1 cellular context compared by ENCODE assay signal in genomic region chr2:38610851-38611801, GRCh38.
TF ChIP-seq lines count a peak whose summit lies in the region.

No MANE protein-coding gene starts in this region.

TF ChIP-seq in HepG2, 621 proteins besides CTCF, POLR2A, EP300 and RAD21 (continued from another document and continues in another):
- TF ChIP-seq ZBTB34 (CRISPR knock-in tag; IDR thresholded peaks at IDR 0.05) (0 out of 2 replicates have a peak, but pooled peaks have one; percentile 18), ZBTB38 (CRISPR knock-in tag; IDR thresholded peaks at IDR 0.05) (peak; percentile 64; the same call in 1 of the 2 replicates), TFE3 (CRISPR knock-in tag; IDR thresholded peaks at IDR 0.05) (peak; percentile 40; the same call in 1 of the 2 replicates), AHDC1 (CRISPR knock-in tag; IDR thresholded peaks at IDR 0.05; ENCODE audit: borderline replicate concordance) (peak; percentile 69; the same call in 1 of the 2 replicates), ZBTB49 (CRISPR knock-in tag; IDR thresholded peaks at IDR 0.05; ENCODE audit: borderline replicate concordance) (no peak), ZBTB46 (CRISPR knock-in tag; IDR thresholded peaks at IDR 0.05; ENCODE audit: borderline replicate concordance) (0 out of 2 replicates have a peak, but pooled peaks have one; percentile 41), FOXA3 (CRISPR knock-in tag; IDR thresholded peaks at IDR 0.05) (peak; percentile 84), NR2F2 (IDR thresholded peaks at IDR 0.05; ENCODE audit: borderline replicate concordance, low read depth) (peak; percentile 72; the same call in 1 of the 2 replicates), NR2F1 (CRISPR knock-in tag; IDR thresholded peaks at IDR 0.05) (peak in 1 of 2 experiments; percentile 82; a peak in 2 of 4 replicates), TFDP2 (CRISPR knock-in tag; IDR thresholded peaks at IDR 0.05) (peak; percentile 5; the same call in 1 of the 2 replicates), ZNF230 (CRISPR knock-in tag; IDR thresholded peaks at IDR 0.05) (0 out of 2 replicates have a peak, but pooled peaks have one; percentile 69), TBX2 (CRISPR knock-in tag; IDR thresholded peaks at IDR 0.05; ENCODE audit: borderline replicate concordance) (peak; percentile 79), MED1 (CRISPR knock-in tag; IDR thresholded peaks at IDR 0.05) (0 out of 2 replicates have a peak, but pooled peaks have one; percentile 29), NCOA1 (CRISPR knock-in tag; IDR thresholded peaks at IDR 0.05) (0 out of 2 replicates have a peak, but pooled peaks have one; percentile 14), ZNF501 (CRISPR knock-in tag; IDR thresholded peaks at IDR 0.05) (no peak), ZNF362 (CRISPR knock-in tag; IDR thresholded peaks at IDR 0.05; ENCODE audit: borderline replicate concordance) (peak; percentile 81), ZNF609 (CRISPR knock-in tag; IDR thresholded peaks at IDR 0.05; ENCODE audit: borderline replicate concordance) (peak; percentile 90), SP4 (CRISPR knock-in tag; IDR thresholded peaks at IDR 0.05) (0 out of 2 replicates have a peak, but pooled peaks have one; percentile 30), SOX13 (IDR thresholded peaks at IDR 0.05) (peak; percentile 61; the same call in 1 of the 2 replicates), SOX13 (CRISPR knock-in tag; conservative IDR thresholded peaks at IDR 0.05 in 1 of 2, IDR thresholded peaks at IDR 0.05 in 1 of 2) (peak; percentile 81 to 93; a peak in 3 of 4 replicates), ZMYM4 (CRISPR knock-in tag; IDR thresholded peaks at IDR 0.05) (peak; percentile 60), FOXP4 (CRISPR knock-in tag; IDR thresholded peaks at IDR 0.05) (peak; percentile 62; the same call in 1 of the 2 replicates)
